16 cellular contexts compared by ENCODE assay signal in genomic region chr1:216936779-216937178, GRCh38.
DNase-seq lines count a peak whose midpoint lies in the region; ATAC-seq and TF ChIP-seq lines count a peak whose summit lies in the region.
"Had no signal": no experiment of that assay in that cellular context is flagged by ENCODE, and none has a peak within 500 bp of the region (broad histone marks: within the 10 kb centered on the region; RNA-seq: fewer than 3 reads in every experiment).

No MANE protein-coding gene starts in this region.

- H4K8ac ChIP-seq in H9 (replicated peaks; ENCODE audit: insufficient read length, low read depth, low read length), result no peak overlapping the region

- no peak overlapping the region for H2AK5ac ChIP-seq in H9 (ENCODE audit: insufficient read length, low read length)

- H3K23me2 ChIP-seq in H9 (ENCODE audit: insufficient read length, low read depth, low read length, poor library complexity, severe bottlenecking), result peaks cover 2% of the 10 kb centered on the region

- H3K4me1 ChIP-seq in H9 (ENCODE audit: insufficient read depth, low read length) (peaks cover 15% of the 10 kb centered on the region), endodermal cell (ENCODE audit: control insufficient read depth, insufficient read depth, low read length) (no peaks in the 10 kb centered on the region), thyroid gland (peaks cover 0 to 9% of the 10 kb centered on the region in 2 donors)

- H3K14ac ChIP-seq in H9 (ENCODE audit: insufficient read depth, low read length), result no peak overlapping the region

- H2AFZ ChIP-seq in H9 (ENCODE audit: low read length), result no peak overlapping the region
- H2AFZ ChIP-seq: GM23248 had no signal

- H3K4ac ChIP-seq in H9 (ENCODE audit: low read depth, low read length), result no peak overlapping the region

- no peak overlapping the region for H2BK120ac ChIP-seq in H9 (ENCODE audit: low read depth, low read length, poor library complexity, severe bottlenecking)

- H3K27me3 Mint-ChIP-seq in H9 (ENCODE audit: low read depth) (no peaks in the 10 kb centered on the region; the same call in 1 of the 2 replicates), endodermal cell (ENCODE audit: insufficient read depth) (no peaks in the 10 kb centered on the region)
- H3K27me3 Mint-ChIP-seq: CD4-positive, alpha-beta memory T cell had no signal

- no peak overlapping the region for H3K27ac ChIP-seq in H9 (ENCODE audit: insufficient read length, low read depth, low read length)
- no peak overlapping the region for H3K27ac ChIP-seq in endodermal cell (ENCODE audit: low read depth, low read length)
- H3K27ac ChIP-seq in thyroid gland, result no peak overlapping the region
- H3K27ac ChIP-seq: GM23248 had no signal

- H3K27me3 ChIP-seq in H9 (ENCODE audit: insufficient read depth, low read length) (no peaks in the 10 kb centered on the region), endodermal cell (ENCODE audit: control insufficient read depth, insufficient read depth, low read length, poor library complexity, severe bottlenecking) (no peaks in the 10 kb centered on the region), thyroid gland (no peaks in the 10 kb centered on the region)

- H3K27ac Mint-ChIP-seq in H9 (peak overlapping the region in 2 of 3 experiments; percentile 40 to 82; a peak in 2 of 7 replicates), endodermal cell (no peak overlapping the region)
- H3K27ac Mint-ChIP-seq: CD4-positive, alpha-beta memory T cell; HFFc6 had no signal

- H3K36me3 Mint-ChIP-seq in H9 (ENCODE audit: insufficient read depth in 1 of 3, low read depth in 3 of 3) (no peaks in the 10 kb centered on the region), endodermal cell (ENCODE audit: low read depth) (peaks cover 2% of the 10 kb centered on the region)
- H3K36me3 Mint-ChIP-seq: CD4-positive, alpha-beta memory T cell had no signal

- H3K4me1 Mint-ChIP-seq in H9 (peaks cover 33 to 40% of the 10 kb centered on the region in 2 experiments), endodermal cell (peaks cover 19% of the 10 kb centered on the region)
- H3K4me1 Mint-ChIP-seq: CD4-positive, alpha-beta memory T cell had no signal

- H2BK5ac ChIP-seq in H9 (ENCODE audit: insufficient read length, low read length), result no peak overlapping the region

- DNase-seq in H9 (no peak), NCI-H69 (lab: John Stamatoyannopoulos, UW) (peak; percentile 65), endodermal cell (peak; percentile 61), thyroid gland (peak; percentile 13 to 36), NCI-H1092 treated with DMSO at 0.1 percent for 48 hours (lab: John Stamatoyannopoulos, UW) (no peak), left lobe of liver (ENCODE audit: low spot score) (no peak)
- DNase-seq: C1 segment of cervical spinal cord; Calu3; CD4-positive, alpha-beta memory T cell; COR-L47; DMS153; DND-41; GM23248; HFFc6 had no signal

- H3K4me3 Mint-ChIP-seq in H9 (peak overlapping the region in 1 of 2 experiments; percentile 55; a peak in 2 of 5 replicates), endodermal cell (no peak overlapping the region)
- H3K4me3 Mint-ChIP-seq: CD4-positive, alpha-beta memory T cell; HFFc6 had no signal

- H3K4me2 ChIP-seq in H9 (ENCODE audit: insufficient read depth, insufficient read length, low read length), result no peak overlapping the region

- no peak overlapping the region for H3K23ac ChIP-seq in H9 (ENCODE audit: insufficient read length, low read depth, low read length)

- no peak overlapping the region for H2BK15ac ChIP-seq in H9 (ENCODE audit: low read depth, low read length)

- H3K79me1 ChIP-seq in H9 (ENCODE audit: insufficient read depth, low read depth, low read length, poor library complexity, severe bottlenecking), result no peaks in the 10 kb centered on the region

- no peaks in the 10 kb centered on the region for H4K20me1 ChIP-seq in H9 (ENCODE audit: control insufficient read depth, insufficient read depth, insufficient read length)

- H3K56ac ChIP-seq in H9 (ENCODE audit: insufficient read length, low read depth, low read length), result no peak overlapping the region

- no peaks in the 10 kb centered on the region for H3K36me3 ChIP-seq in endodermal cell (ENCODE audit: control insufficient read depth, insufficient read depth, low read length)
- no peaks in the 10 kb centered on the region for H3K36me3 ChIP-seq in thyroid gland
- H3K36me3 ChIP-seq: HAP-1 had no signal

- H3K9ac ChIP-seq in H9 (ENCODE audit: extremely low read depth, insufficient read length, low read length) (no peak overlapping the region), endodermal cell (ENCODE audit: extremely low read depth, low read length, poor library complexity, severe bottlenecking) (no peak overlapping the region)
- H3K9ac ChIP-seq: GM23248 had no signal

- no peaks in the 10 kb centered on the region for H3K79me2 ChIP-seq in H9 (ENCODE audit: insufficient read depth, low read length)

- intact Hi-C loops in thyroid gland (cut with DNase I), result no loop called here

- no peak overlapping the region for H3K18ac ChIP-seq in H9 (ENCODE audit: insufficient read length, low read depth, low read length)

- no CpG with 5 or more reads among the region's 1 CpG for WGBS in H9 (ENCODE audit: extremely low coverage, insufficient read length, low lambda C conversion rate)
- WGBS in endodermal cell (ENCODE audit: insufficient coverage in 1 of 2, insufficient read length in 1 of 2), 2 experiments, result 62% methylated on average over 1 of the region's 1 CpG; no CpG with 5 or more reads in 1 of the 2 experiments
- 41% methylated on average over 1 of the region's 1 CpG for WGBS in thyroid gland, 2 donors

- peaks cover 0 to 2% of the 10 kb centered on the region in 2 experiments; a peak in 1 of 5 replicates for H3K9me3 Mint-ChIP-seq in H9
- H3K9me3 Mint-ChIP-seq in endodermal cell, result no peaks in the 10 kb centered on the region

- TF ChIP-seq CTCF in H9 (conservative IDR thresholded peaks at IDR 0.05), result no peak
- TF ChIP-seq CTCF in endodermal cell (conservative IDR thresholded peaks at IDR 0.05), result no peak
- no peak for TF ChIP-seq CTCF in thyroid gland (IDR thresholded peaks at IDR 0.05)

- no peak overlapping the region for H4K5ac ChIP-seq in H9 (ENCODE audit: insufficient read length, low read depth, low read length)

- TF ChIP-seq POLR2A in thyroid gland (IDR thresholded peaks at IDR 0.05), result no peak

- H4K91ac ChIP-seq in H9 (ENCODE audit: insufficient read length, low read depth, low read length), result no peak overlapping the region

- no peak for ATAC-seq in GM18858 (IDR thresholded peaks at IDR 0.05; ENCODE audit: unreplicated experiment)
- ATAC-seq in left lobe of liver, result no peak

- no peak overlapping the region for H2BK12ac ChIP-seq in H9 (ENCODE audit: insufficient read length, low read depth, low read length)

- no peak overlapping the region for H2BK20ac ChIP-seq in H9 (ENCODE audit: low read depth, low read length, poor library complexity, severe bottlenecking)

- no peak overlapping the region for H3T11ph ChIP-seq in H9 (ENCODE audit: low read length)

- no peaks in the 10 kb centered on the region for H3K9me3 ChIP-seq in H9 (ENCODE audit: control insufficient read depth, low read depth, low read length)
- no peaks in the 10 kb centered on the region for H3K9me3 ChIP-seq in endodermal cell (ENCODE audit: control insufficient read depth, low read length)
- no peaks in the 10 kb centered on the region for H3K9me3 ChIP-seq in thyroid gland
- H3K9me3 ChIP-seq: HAP-1 had no signal

- no peak overlapping the region for H3K4me3 ChIP-seq in endodermal cell (ENCODE audit: low read length)
- no peak overlapping the region for H3K4me3 ChIP-seq in thyroid gland (replicated peaks in 1 of 3)
- H3K4me3 ChIP-seq: GM23248, HAP-1 had no signal

Comparison
In these comparisons a context has a peak if more than half of its experiments do, and no peak if none do; other contexts are left out.
1. DNase-seq: peak in NCI-H69 (single experiment), endodermal cell (single experiment) and thyroid gland (2 of 2); none in H9 (single experiment), NCI-H1092 treated with DMSO at 0.1 percent for 48 hours (single experiment) and left lobe of liver (single experiment).